9 cellular contexts compared by ENCODE assay signal in genomic region chr10:12771956-12772355, GRCh38.
"Had no signal": no experiment of that assay in that cellular context is flagged by ENCODE, and none has a peak within 500 bp of the region (broad histone marks: within the 10 kb centered on the region; RNA-seq: fewer than 3 reads in every experiment).

No MANE protein-coding gene starts in this region.

- H3K36me3 ChIP-seq: HAP-1 had no signal

- H2AFZ ChIP-seq: GM23338 had no signal

- ATAC-seq: GM23338, HCT116, HepG2 had no signal

- H3K4me2 ChIP-seq: GM23338 had no signal

- H3K27ac Mint-ChIP-seq: GM23338, HFFc6, IgD-negative memory B cell had no signal

- H3K9me3 ChIP-seq: HAP-1 had no signal

- H3K4me1 ChIP-seq: HAP-1 had no signal

- H3K27ac ChIP-seq: HL-60 had no signal

- DNase-seq: H7, HFFc6, KBM-7 had no signal

- H3K4me3 Mint-ChIP-seq: GM23338, HFFc6, IgD-negative memory B cell had no signal

- H3K4me3 ChIP-seq: GM23338, HAP-1 had no signal

- H3K27me3 Mint-ChIP-seq: IgD-negative memory B cell had no signal

- H3K9me3 Mint-ChIP-seq: GM23338, IgD-negative memory B cell had no signal
